In genomic region chr10:111171183-111171582, GRCh38 we compare ENCODE assay signal across 28 cellular contexts.
"Had no signal": no experiment of that assay in that cellular context is flagged by ENCODE, and none has a peak within 500 bp of the region (broad histone marks: within the 10 kb centered on the region; RNA-seq: fewer than 3 reads in every experiment).

No MANE protein-coding gene starts in this region.

- ATAC-seq: stimulated activated effector memory CD8-positive, alpha-beta T cell treated with anti-CD3 and anti-CD28 coated beads, Interleukin-12 subunit alpha, Interleukin-12 subunit beta, amount 100 ng/mL, for 72 hours; stimulated activated naive B cell treated with anti-CD40 and anti-IgM and Interleukin-4, amounts not matched to agents 10 μg/mL and 1 μg/mL and 100 μg/mL, for 72 hours; stimulated activated naive CD8-positive, alpha-beta T cell treated with anti-CD3 and anti-CD28 coated beads, Interleukin-15, amount 100 ng/mL, for 72 hours; stimulated activated naive CD8-positive, alpha-beta T cell treated with anti-CD3 and anti-CD28 coated beads, Interleukin-15, Interleukin-2, amounts not matched to agents 100 U/mL and 50 U/mL, for 24 hours; upper lobe of right lung had no signal

- H3K4me3 ChIP-seq: stomach, suprapubic skin, testis, thoracic aorta, thyroid gland, tibial artery, tibial nerve, transverse colon, upper lobe of left lung, upper lobe of right lung, uterus, vagina had no signal

- H3K36me3 Mint-ChIP-seq: stimulated activated effector memory CD8-positive, alpha-beta T cell treated with anti-CD3 and anti-CD28 coated beads, Interleukin-12 subunit alpha, Interleukin-12 subunit beta, amount 100 ng/mL, for 72 hours; type B pancreatic cell had no signal

- H3K9me3 Mint-ChIP-seq: stimulated activated effector memory CD8-positive, alpha-beta T cell treated with anti-CD3 and anti-CD28 coated beads, Interleukin-12 subunit alpha, Interleukin-12 subunit beta, amount 100 ng/mL, for 72 hours; stimulated activated naive CD8-positive, alpha-beta T cell treated with anti-CD3 and anti-CD28 coated beads, Interleukin-15, amount 100 ng/mL, for 72 hours; stimulated activated naive CD8-positive, alpha-beta T cell treated with anti-CD3 and anti-CD28 coated beads, Interleukin-15, Interleukin-2, amounts not matched to agents 100 ng/mL and 50 ng/mL, for 24 hours; type B pancreatic cell had no signal

- H3K36me3 ChIP-seq: stomach, suprapubic skin, thoracic aorta, thyroid gland, tibial artery, tibial nerve, transverse colon, upper lobe of left lung, upper lobe of right lung, uterus, vagina had no signal

- H3K27me3 Mint-ChIP-seq: stimulated activated naive CD8-positive, alpha-beta T cell treated with anti-CD3 and anti-CD28 coated beads, Interleukin-15, amount 100 ng/mL, for 72 hours; type B pancreatic cell had no signal

- H3K4me3 Mint-ChIP-seq: stimulated activated effector memory CD8-positive, alpha-beta T cell treated with anti-CD3 and anti-CD28 coated beads, Interleukin-12 subunit alpha, Interleukin-12 subunit beta, amount 100 ng/mL, for 72 hours; stimulated activated naive B cell treated with anti-CD40 and anti-IgM and Interleukin-4, amounts not matched to agents 10 μg/mL and 1 μg/mL and 100 μg/mL, for 72 hours; stimulated activated naive CD8-positive, alpha-beta T cell treated with anti-CD3 and anti-CD28 coated beads, Interleukin-15, amount 100 ng/mL, for 72 hours; stimulated activated naive CD8-positive, alpha-beta T cell treated with anti-CD3 and anti-CD28 coated beads, Interleukin-15, Interleukin-2, amounts not matched to agents 100 ng/mL and 50 ng/mL, for 24 hours; type B pancreatic cell had no signal

- H3K27ac ChIP-seq: stomach, suprapubic skin, testis, thoracic aorta, thyroid gland, tibial artery, tibial nerve, transverse colon, upper lobe of left lung, upper lobe of right lung, uterus, vagina had no signal

- H3K4me1 ChIP-seq: stomach, suprapubic skin, testis, thyroid gland, tibial artery, tibial nerve, transverse colon, upper lobe of left lung, upper lobe of right lung, uterus, vagina had no signal

- H3K4me1 Mint-ChIP-seq: stimulated activated effector memory CD8-positive, alpha-beta T cell treated with anti-CD3 and anti-CD28 coated beads, Interleukin-12 subunit alpha, Interleukin-12 subunit beta, amount 100 ng/mL, for 72 hours; stimulated activated naive B cell treated with anti-CD40 and anti-IgM and Interleukin-4, amounts not matched to agents 10 μg/mL and 1 μg/mL and 100 μg/mL, for 72 hours; stimulated activated naive CD8-positive, alpha-beta T cell treated with anti-CD3 and anti-CD28 coated beads, Interleukin-15, amount 100 ng/mL, for 72 hours had no signal

- FAIRE-seq: urothelium cell line had no signal

- DNase-seq: stimulated activated CD4-positive, alpha-beta T cell treated with anti-CD3 and anti-CD28 coated beads, Interleukin-2, amount 100 ng/mL, for 48 hours; stimulated activated CD4-positive, alpha-beta T cell treated with anti-CD3 and anti-CD28 coated beads, Interleukin-4, amount 100 ng/mL, for 1 hour; stimulated activated CD4-positive, alpha-beta T cell treated with anti-CD3 and anti-CD28 coated beads, Interleukin-4, amount 100 ng/mL, for 24 hours; stimulated activated CD4-positive, alpha-beta T cell treated with anti-CD3 and anti-CD28 coated beads, Interleukin-4, amount 100 ng/mL, for 4 hours; stimulated activated CD8-positive, alpha-beta memory T cell treated with anti-CD3 and anti-CD28 coated beads, Interleukin-4, amount 100 ng/mL, for 48 hours; stimulated activated naive B cell treated with anti-CD40 and anti-IgM and Interleukin-4, amounts not matched to agents 10 μg/mL and 1 μg/mL and 100 μg/mL, for 72 hours; stimulated activated naive CD4-positive, alpha-beta T cell; stimulated activated naive CD4-positive, alpha-beta T cell treated with Interleukin-2 at 50 U/mL for 16 hours; stimulated activated naive CD8-positive, alpha-beta T cell treated with anti-CD3 and anti-CD28 coated beads, Interleukin-15, amount 100 ng/mL, for 72 hours; stimulated activated naive CD8-positive, alpha-beta T cell treated with anti-CD3 and anti-CD28 coated beads, Interleukin-15, Interleukin-2, amounts not matched to agents 100 U/mL and 50 U/mL, for 24 hours; stomach; substantia nigra; testis; thyroid gland; tibial artery; transverse colon; trophoblast cell; upper lobe of left lung; upper lobe of right lung; uterus had no signal

- H3K27ac Mint-ChIP-seq: stimulated activated effector memory CD8-positive, alpha-beta T cell treated with anti-CD3 and anti-CD28 coated beads, Interleukin-12 subunit alpha, Interleukin-12 subunit beta, amount 100 ng/mL, for 72 hours; stimulated activated naive B cell treated with anti-CD40 and anti-IgM and Interleukin-4, amounts not matched to agents 10 μg/mL and 1 μg/mL and 100 μg/mL, for 72 hours; stimulated activated naive CD8-positive, alpha-beta T cell treated with anti-CD3 and anti-CD28 coated beads, Interleukin-15, amount 100 ng/mL, for 72 hours; stimulated activated naive CD8-positive, alpha-beta T cell treated with anti-CD3 and anti-CD28 coated beads, Interleukin-15, Interleukin-2, amounts not matched to agents 100 ng/mL and 50 ng/mL, for 24 hours; type B pancreatic cell had no signal

- H3K9me3 ChIP-seq: stomach, suprapubic skin, testis, thoracic aorta, thyroid gland, transverse colon, upper lobe of left lung, upper lobe of right lung, uterus, vagina had no signal

- H3K27me3 ChIP-seq: stomach, suprapubic skin, testis, thyroid gland, tibial artery, tibial nerve, transverse colon, upper lobe of left lung, upper lobe of right lung, uterus, vagina had no signal
